ENCODE assay signal across 8 cellular contexts in genomic region chr17:4709794-4710692, GRCh38.
A peak's percentile ranks its signal among the peaks of the same experiment; 100 is the strongest.
DNase-seq lines count a peak whose midpoint lies in the region; ATAC-seq and TF ChIP-seq lines count a peak whose summit lies in the region.

Gene ARRB2 (plus strand): TSS chr17:4710632. CDS start chr17:4710722, 90 bp downstream.

- peak; percentile 69 for TF ChIP-seq POLR2A in GM18951 (IDR thresholded peaks at IDR 0.05; ENCODE audit: extremely low read depth, insufficient read depth, insufficient read length)

- TF ChIP-seq CTCF in AG09319 (IDR thresholded peaks at IDR 0.05; ENCODE audit: low read depth, low read length) = peak; percentile 65

- in situ Hi-C loops in GM18951 (cut with MboI; ENCODE audit: low sequenced_read_pairs, unreplicated experiment) = loop anchor here (10.0 kb wide), 1 partner anchor 175 kb away; no protein-coding TSS in a partner anchor

- DNase-seq in AG09319 (ENCODE audit: extremely low read depth, low read depth) (peak; percentile 97), NCI-H345 (lab: John Stamatoyannopoulos, UW) (peak; percentile 94), iris pigment epithelial cell (ENCODE audit: low read depth) (peak; percentile 99)
- peak; percentile 94 to 98 (median 96) for DNase-seq in activated CD4-positive, CD25-positive, alpha-beta regulatory T cell (lab: John Stamatoyannopoulos, UW)
- DNase-seq in central memory CD4-positive, alpha-beta T cell = peak; percentile 99
- DNase-seq in stimulated activated CD4-positive, alpha-beta T cell treated with anti-CD3 and anti-CD28 coated beads, Interleukin-12 subunit alpha, Interleukin-12 subunit beta, amount 100 ng/mL, for 4 hours = peak; percentile 97

- peak; percentile 75 for ATAC-seq in HG03196 (IDR thresholded peaks at IDR 0.05; ENCODE audit: unreplicated experiment)

Comparison
In these comparisons a context has a peak if more than half of its experiments do, and no peak if none do; other contexts are left out.
1. Peak in every context shown above with its lines: DNase-seq and ATAC-seq.